Comparison of ENCODE assay signal across 17 cellular contexts in genomic region chr9:123493627-123494026, GRCh38.
A peak's percentile ranks its signal among the peaks of the same experiment; 100 is the strongest.
DNase-seq lines count a peak whose midpoint lies in the region; ATAC-seq, FAIRE-seq and TF ChIP-seq lines count a peak whose summit lies in the region.
"Had no signal": no experiment of that assay in that cellular context is flagged by ENCODE, and none has a peak within 500 bp of the region (broad histone marks: within the 10 kb centered on the region; RNA-seq: fewer than 3 reads in every experiment).

No MANE protein-coding gene starts in this region.

- no peak overlapping the region for H4K8ac ChIP-seq in H9 (replicated peaks; ENCODE audit: insufficient read length, low read depth, low read length)

- no peak overlapping the region for H2AFZ ChIP-seq in H9 (ENCODE audit: low read length)
- H2AFZ ChIP-seq: GM23338 had no signal

- ATAC-seq in WTC11: peak; percentile 53; the same call in 1 of the 2 replicates
- no peak for ATAC-seq in natural killer cell treated with Interleukin-12 subunit alpha and Interleukin-12 subunit beta and Interleukin-15 and Interleukin-18, amount 100 ng/mL, for 72 hours
- no peak for ATAC-seq in HG02840 (IDR thresholded peaks at IDR 0.05; ENCODE audit: low FRiP score, unreplicated experiment)
- ATAC-seq: CD8-positive, alpha-beta T cell; GM23338 had no signal

- CTCF ChIA-PET in WTC11 (lab: Charles Lee): interaction anchor here (1.1 kb wide), 1 partner anchor 95 kb away, joined by 4 read pairs; no protein-coding TSS in a partner anchor
- CTCF ChIA-PET in CD4-positive, alpha-beta memory T cell (lab: Charles Lee; ENCODE audit: partially characterized antibody): no interaction called here

- H3K9me3 Mint-ChIP-seq in H9 (no peaks in the 10 kb centered on the region), WTC11 (no peaks in the 10 kb centered on the region)
- no peaks in the 10 kb centered on the region for H3K9me3 Mint-ChIP-seq in natural killer cell treated with Interleukin-12 subunit alpha and Interleukin-12 subunit beta and Interleukin-15 and Interleukin-18, amount 100 ng/mL, for 72 hours
- H3K9me3 Mint-ChIP-seq in CD4-positive, alpha-beta memory T cell: no peaks in the 10 kb centered on the region
- H3K9me3 Mint-ChIP-seq: CD14-positive monocyte; CD8-positive, alpha-beta T cell; GM23338 had no signal

- H3K27ac ChIP-seq in H9 (ENCODE audit: insufficient read length, low read depth, low read length): no peak overlapping the region
- H3K27ac ChIP-seq in kidney (ENCODE audit: low read depth in 2 of 2, low read length in 2 of 2): no peak overlapping the region
- no peak overlapping the region for H3K27ac ChIP-seq in CD4-positive, alpha-beta memory T cell (ENCODE audit: low read depth, low read length)
- H3K27ac ChIP-seq: BLaER1 had no signal

- H3K4me2 ChIP-seq in H9 (ENCODE audit: insufficient read depth, insufficient read length, low read length): no peak overlapping the region
- H3K4me2 ChIP-seq: BLaER1, GM23338 had no signal

- DNase-seq in H9 (no peak), WTC11 (ENCODE audit: low spot score) (no peak), iPS-NIHi11 (ENCODE audit: low spot score) (peak; percentile 30), stromal cell of bone marrow (ENCODE audit: low read depth) (peak; percentile 3), kidney (no peak)
- DNase-seq in natural killer cell treated with Interleukin-12 subunit alpha and Interleukin-12 subunit beta and Interleukin-15 and Interleukin-18, amount 100 ng/mL, for 72 hours (ENCODE audit: low spot score): no peak
- no peak for DNase-seq in CD4-positive, alpha-beta memory T cell
- DNase-seq: 8988T; Calu3; CD8-positive, alpha-beta T cell; DMS79 treated with DMSO at 0.1 percent for 48 hours; GF-D8 had no signal

- no CpG with 5 or more reads among the region's 8 CpGs for WGBS in H9 (ENCODE audit: extremely low coverage, insufficient read length, low lambda C conversion rate)

- no peaks in the 10 kb centered on the region for H4K20me1 ChIP-seq in H9 (ENCODE audit: control insufficient read depth, insufficient read depth, insufficient read length)
- H4K20me1 ChIP-seq: BLaER1 had no signal

- H3K27me3 Mint-ChIP-seq in H9 (ENCODE audit: low read depth) (peaks cover 8% of the 10 kb centered on the region), WTC11 (ENCODE audit: low read depth) (no peaks in the 10 kb centered on the region; the same call in 1 of the 2 replicates)
- no peaks in the 10 kb centered on the region for H3K27me3 Mint-ChIP-seq in natural killer cell treated with Interleukin-12 subunit alpha and Interleukin-12 subunit beta and Interleukin-15 and Interleukin-18, amount 100 ng/mL, for 72 hours
- H3K27me3 Mint-ChIP-seq in CD4-positive, alpha-beta memory T cell: no peaks in the 10 kb centered on the region

- H4K5ac ChIP-seq in H9 (ENCODE audit: insufficient read length, low read depth, low read length): no peak overlapping the region

- H3K56ac ChIP-seq in H9 (ENCODE audit: insufficient read length, low read depth, low read length): no peak overlapping the region

- H3T11ph ChIP-seq in H9 (ENCODE audit: low read length): no peak overlapping the region

- no peak overlapping the region for H2BK120ac ChIP-seq in H9 (ENCODE audit: low read depth, low read length, poor library complexity, severe bottlenecking)

- H3K23me2 ChIP-seq in H9 (ENCODE audit: insufficient read length, low read depth, low read length, poor library complexity, severe bottlenecking): no peaks in the 10 kb centered on the region

- H3K4me1 ChIP-seq in H9 (ENCODE audit: insufficient read depth, low read length): no peaks in the 10 kb centered on the region
- no peaks in the 10 kb centered on the region for H3K4me1 ChIP-seq in kidney (ENCODE audit: control insufficient read depth in 1 of 2, insufficient read depth in 1 of 2, low read depth in 1 of 2, low read length in 2 of 2)
- H3K4me1 ChIP-seq in CD4-positive, alpha-beta memory T cell (ENCODE audit: insufficient read depth, low read length): no peaks in the 10 kb centered on the region
- H3K4me1 ChIP-seq: BLaER1 had no signal

- intact Hi-C loops in kidney (cut with DNase I): no loop called here
- intact Hi-C loops in CD4-positive, alpha-beta memory T cell (cut with micrococcal nuclease): no loop called here

- no peaks in the 10 kb centered on the region for H3K36me3 Mint-ChIP-seq in H9 (ENCODE audit: insufficient read depth in 1 of 3, low read depth in 3 of 3)
- no peaks in the 10 kb centered on the region for H3K36me3 Mint-ChIP-seq in WTC11
- no peaks in the 10 kb centered on the region for H3K36me3 Mint-ChIP-seq in natural killer cell treated with Interleukin-12 subunit alpha and Interleukin-12 subunit beta and Interleukin-15 and Interleukin-18, amount 100 ng/mL, for 72 hours
- no peaks in the 10 kb centered on the region for H3K36me3 Mint-ChIP-seq in CD4-positive, alpha-beta memory T cell

- no peak overlapping the region for H2BK12ac ChIP-seq in H9 (ENCODE audit: insufficient read length, low read depth, low read length)

- H2BK20ac ChIP-seq in H9 (ENCODE audit: low read depth, low read length, poor library complexity, severe bottlenecking): no peak overlapping the region

- no peak overlapping the region for H3K4ac ChIP-seq in H9 (ENCODE audit: low read depth, low read length)

- H3K27ac Mint-ChIP-seq in H9 (no peak overlapping the region), WTC11 (no peak overlapping the region)
- H3K27ac Mint-ChIP-seq in natural killer cell treated with Interleukin-12 subunit alpha and Interleukin-12 subunit beta and Interleukin-15 and Interleukin-18, amount 100 ng/mL, for 72 hours: no peak overlapping the region
- H3K27ac Mint-ChIP-seq in CD4-positive, alpha-beta memory T cell: no peak overlapping the region
- H3K27ac Mint-ChIP-seq: CD8-positive, alpha-beta T cell; GM23338 had no signal

- no peak overlapping the region for H3K23ac ChIP-seq in H9 (ENCODE audit: insufficient read length, low read depth, low read length)

- H2BK5ac ChIP-seq in H9 (ENCODE audit: insufficient read length, low read length): no peak overlapping the region

- H2AK5ac ChIP-seq in H9 (ENCODE audit: insufficient read length, low read length): no peak overlapping the region

- H3K4me3 ChIP-seq in kidney (ENCODE audit: low read length in 2 of 2): no peak overlapping the region
- H3K4me3 ChIP-seq in CD4-positive, alpha-beta memory T cell (ENCODE audit: low read length in 2 of 2): no peak overlapping the region
- H3K4me3 ChIP-seq: BLaER1, GM23338 had no signal

- H3K9me3 ChIP-seq in H9 (ENCODE audit: control insufficient read depth, low read depth, low read length) (no peaks in the 10 kb centered on the region), kidney (ENCODE audit: control insufficient read depth in 1 of 2, low read length in 2 of 2) (no peaks in the 10 kb centered on the region)
- H3K9me3 ChIP-seq in CD4-positive, alpha-beta memory T cell (ENCODE audit: control insufficient read depth in 1 of 2, low read length in 2 of 2): no peaks in the 10 kb centered on the region
- H3K9me3 ChIP-seq: BLaER1 had no signal

- H3K36me3 ChIP-seq in kidney (ENCODE audit: control insufficient read depth in 1 of 2, insufficient read depth in 2 of 2, low read length in 2 of 2): no peaks in the 10 kb centered on the region
- H3K36me3 ChIP-seq in CD4-positive, alpha-beta memory T cell (ENCODE audit: insufficient read depth, low read length): no peaks in the 10 kb centered on the region
- H3K36me3 ChIP-seq: BLaER1 had no signal

- no peaks in the 10 kb centered on the region for H3K79me1 ChIP-seq in H9 (ENCODE audit: insufficient read depth, low read depth, low read length, poor library complexity, severe bottlenecking)

- H2BK15ac ChIP-seq in H9 (ENCODE audit: low read depth, low read length): no peak overlapping the region

- no peaks in the 10 kb centered on the region for H3K27me3 ChIP-seq in H9 (ENCODE audit: insufficient read depth, low read length)
- no peaks in the 10 kb centered on the region for H3K27me3 ChIP-seq in CD4-positive, alpha-beta memory T cell (ENCODE audit: insufficient read depth, low read length)
- H3K27me3 ChIP-seq: BLaER1 had no signal

- peaks cover 13 to 14% of the 10 kb centered on the region in 2 experiments for H3K4me1 Mint-ChIP-seq in H9
- peaks cover 10% of the 10 kb centered on the region for H3K4me1 Mint-ChIP-seq in WTC11
- peaks cover 0 to 2% of the 10 kb centered on the region in 2 donors for H3K4me1 Mint-ChIP-seq in natural killer cell treated with Interleukin-12 subunit alpha and Interleukin-12 subunit beta and Interleukin-15 and Interleukin-18, amount 100 ng/mL, for 72 hours (ENCODE audit: low read depth in 2 of 2)
- no peaks in the 10 kb centered on the region for H3K4me1 Mint-ChIP-seq in CD4-positive, alpha-beta memory T cell
- H3K4me1 Mint-ChIP-seq: CD14-positive monocyte had no signal

- no peak overlapping the region for H3K14ac ChIP-seq in H9 (ENCODE audit: insufficient read depth, low read length)

- POLR2A ChIA-PET in WTC11 (lab: Charles Lee): no interaction called here
- POLR2A ChIA-PET in CD4-positive, alpha-beta memory T cell (lab: Charles Lee; ENCODE audit: partially characterized antibody): no interaction called here

- TF ChIP-seq CTCF in H9 (conservative IDR thresholded peaks at IDR 0.05) (0 out of 3 replicates have a peak, but pooled peaks have one; percentile 16), WTC11 (IDR thresholded peaks at IDR 0.05) (no peak), kidney (IDR thresholded peaks at IDR 0.05; ENCODE audit: borderline replicate concordance, extremely low read depth, insufficient read depth) (no peak)

- H3K4me3 Mint-ChIP-seq in H9 (no peak overlapping the region), WTC11 (no peak overlapping the region)
- no peak overlapping the region for H3K4me3 Mint-ChIP-seq in natural killer cell treated with Interleukin-12 subunit alpha and Interleukin-12 subunit beta and Interleukin-15 and Interleukin-18, amount 100 ng/mL, for 72 hours
- H3K4me3 Mint-ChIP-seq in CD4-positive, alpha-beta memory T cell: no peak overlapping the region
- H3K4me3 Mint-ChIP-seq: CD14-positive monocyte; CD8-positive, alpha-beta T cell; GM23338 had no signal

- H3K9ac ChIP-seq in H9 (ENCODE audit: extremely low read depth, insufficient read length, low read length): no peak overlapping the region
- H3K9ac ChIP-seq in kidney (ENCODE audit: low read length in 2 of 2): no peak overlapping the region
- H3K9ac ChIP-seq: BLaER1 had no signal

- FAIRE-seq in kidney (lab: Jason Lieb, UNC): no peak
- FAIRE-seq: H54 had no signal

- no peak overlapping the region for H4K91ac ChIP-seq in H9 (ENCODE audit: insufficient read length, low read depth, low read length)

- H3K18ac ChIP-seq in H9 (ENCODE audit: insufficient read length, low read depth, low read length): no peak overlapping the region

- no peaks in the 10 kb centered on the region for H3K79me2 ChIP-seq in H9 (ENCODE audit: insufficient read depth, low read length)

Comparison
In these comparisons a context has a peak if more than half of its experiments do, and no peak if none do; other contexts are left out.
1. DNase-seq: peak in iPS-NIHi11 (single experiment) and stromal cell of bone marrow (single experiment); none in H9 (single experiment), WTC11 (single experiment), natural killer cell treated with Interleukin-12 subunit alpha and Interleukin-12 subunit beta and Interleukin-15 and Interleukin-18, amount 100 ng/mL, for 72 hours (single experiment), kidney (single experiment) and CD4-positive, alpha-beta memory T cell (0 of 5).